Comparison of ENCODE assay signal across 12 cellular contexts in the genomic region with DNA sequence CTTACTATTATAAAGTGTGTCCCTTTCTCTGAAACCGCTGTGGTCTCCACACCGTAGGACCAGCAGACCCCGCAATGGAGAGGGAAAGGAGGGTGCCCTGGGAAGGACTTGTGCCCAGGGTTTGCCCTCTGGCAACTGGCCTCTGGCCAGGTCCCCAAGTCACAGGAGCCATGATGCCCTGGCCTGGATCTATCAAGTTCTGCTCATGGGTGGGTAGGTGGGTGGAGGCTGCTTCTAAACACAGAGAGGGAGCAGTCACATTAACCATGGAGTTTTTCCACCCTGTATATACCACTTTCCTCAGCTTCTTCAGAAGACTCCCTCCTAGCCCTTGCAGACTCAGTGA. TPM values are rescaled to one million over a fixed set of nuclear protein-coding genes. Genes with fewer than 3 reads are reported as not detected.
A peak's percentile ranks its signal among the peaks of the same experiment; 100 is the strongest.
DNase-seq lines count a peak whose midpoint lies in the region; ATAC-seq, FAIRE-seq and TF ChIP-seq lines count a peak whose summit lies in the region.
"Had no signal": no experiment of that assay in that cellular context is flagged by ENCODE, and none has a peak within 500 bp of the region (broad histone marks: within the 10 kb centered on the region; RNA-seq: fewer than 3 reads in every experiment).

No MANE protein-coding gene starts in this region.

- H3K79me2 ChIP-seq in GM12878 (ENCODE audit: control insufficient read depth, insufficient read depth, low read length), result no peaks in the 10 kb centered on the region

- no peak for ATAC-seq in CD8-positive, alpha-beta T cell
- ATAC-seq in GM12878 (no peak), body of pancreas (no peak)

- no peak for TF ChIP-seq CTCF in CD8-positive, alpha-beta T cell (IDR thresholded peaks at IDR 0.05)
- TF ChIP-seq CTCF in HFFc6 (IDR thresholded peaks at IDR 0.05), result no peak
- TF ChIP-seq CTCF in GM12878 (IDR thresholded peaks at IDR 0.05 in 2 of 3, conservative IDR thresholded peaks at IDR 0.05 in 1 of 3; ENCODE audit: control insufficient read depth in 2 of 3, extremely low read depth in 1 of 3, insufficient read depth in 1 of 3, low read depth in 3 of 3, low read length in 3 of 3), result no peak
- no peak for TF ChIP-seq CTCF in nephron progenitor cell (IDR thresholded peaks at IDR 0.05)
- no peak for TF ChIP-seq CTCF in testis (IDR thresholded peaks at IDR 0.05)
- TF ChIP-seq CTCF in body of pancreas (IDR thresholded peaks at IDR 0.05), result no peak

- peaks cover 15% of the 10 kb centered on the region for H3K4me1 ChIP-seq in CD8-positive, alpha-beta T cell (ENCODE audit: insufficient read depth, low read length)
- peaks cover 1% of the 10 kb centered on the region for H3K4me1 ChIP-seq in GM12878 (ENCODE audit: control insufficient read depth, insufficient read depth, low read length)
- no peaks in the 10 kb centered on the region for H3K4me1 ChIP-seq in testis
- peaks cover 21% of the 10 kb centered on the region for H3K4me1 ChIP-seq in body of pancreas

- H3K27me3 Mint-ChIP-seq in CD8-positive, alpha-beta T cell (ENCODE audit: low read depth), result peaks cover 5% of the 10 kb centered on the region
- H3K27me3 Mint-ChIP-seq in HFFc6 (ENCODE audit: insufficient read depth) (peaks cover 14% of the 10 kb centered on the region), nephron progenitor cell (ENCODE audit: low read depth, poor library complexity) (peaks cover 95% of the 10 kb centered on the region)

- H3K27ac Mint-ChIP-seq in CD8-positive, alpha-beta T cell, result no peak overlapping the region
- H3K27ac Mint-ChIP-seq in HFFc6 (no peak overlapping the region), nephron progenitor cell (no peak overlapping the region)

- DNase-seq in CD8-positive, alpha-beta T cell, result no peak
- no peak for DNase-seq in HFFc6
- no peak for DNase-seq in GM12878 (ENCODE audit: low read depth, low spot score)
- no peak for DNase-seq in nephron progenitor cell
- no peak for DNase-seq in testis
- no peak for DNase-seq in SHP77 (lab: John Stamatoyannopoulos, UW)
- no peak for DNase-seq in occipital lobe (lab: John Stamatoyannopoulos, UW)
- DNase-seq in body of pancreas, result no peak
- DNase-seq: brain microvascular endothelial cell had no signal

- no peak overlapping the region for H2AFZ ChIP-seq in GM12878 (ENCODE audit: control insufficient read depth, low read depth, low read length)

- H3K4me2 ChIP-seq in GM12878 (ENCODE audit: control insufficient read depth, insufficient read depth), result peak overlapping the region; percentile 89; the same call in 1 of the 2 replicates

- H3K9me3 Mint-ChIP-seq in CD8-positive, alpha-beta T cell, result no peaks in the 10 kb centered on the region
- H3K9me3 Mint-ChIP-seq in HFFc6 (no peaks in the 10 kb centered on the region), nephron progenitor cell (no peaks in the 10 kb centered on the region)

- BruUV-seq in GM12878 (replicated peaks; lab: Mats Ljungman, UMichigan), result no TSS peak

- H3K9me3 ChIP-seq in CD8-positive, alpha-beta T cell (ENCODE audit: low read length), result no peaks in the 10 kb centered on the region
- no peaks in the 10 kb centered on the region for H3K9me3 ChIP-seq in GM12878 (replicated peaks; ENCODE audit: control insufficient read depth, insufficient read depth, low read length)
- H3K9me3 ChIP-seq in testis, result no peaks in the 10 kb centered on the region
- H3K9me3 ChIP-seq in body of pancreas, result no peaks in the 10 kb centered on the region
- H3K9me3 ChIP-seq: ovary had no signal

- no peak overlapping the region for H3K27ac ChIP-seq in CD8-positive, alpha-beta T cell (ENCODE audit: low read depth, low read length)
- H3K27ac ChIP-seq in GM12878 (ENCODE audit: control insufficient read depth, insufficient read depth), result no peak overlapping the region
- no peak overlapping the region for H3K27ac ChIP-seq in testis
- no peak overlapping the region for H3K27ac ChIP-seq in body of pancreas
- H3K27ac ChIP-seq: brain microvascular endothelial cell, ovary had no signal

- no peaks in the 10 kb centered on the region for H3K27me3 ChIP-seq in CD8-positive, alpha-beta T cell (ENCODE audit: insufficient read depth, low read length)
- H3K27me3 ChIP-seq in GM12878 (replicated peaks in 1 of 2; ENCODE audit: control insufficient read depth in 2 of 2, insufficient read depth in 2 of 2, low read length in 1 of 2) (no peaks in the 10 kb centered on the region; a peak in 2 of 4 replicates), testis (no peaks in the 10 kb centered on the region), body of pancreas (no peaks in the 10 kb centered on the region)
- H3K27me3 ChIP-seq: ovary had no signal

- H3K4me3 ChIP-seq in CD8-positive, alpha-beta T cell (ENCODE audit: low read depth, low read length), result peak overlapping the region; percentile 45
- peak overlapping the region; percentile 61; the same call in 1 of the 2 replicates for H3K4me3 ChIP-seq in GM12878
- no peak overlapping the region for H3K4me3 ChIP-seq in testis
- no peak overlapping the region for H3K4me3 ChIP-seq in body of pancreas

- SMC1A ChIA-PET in GM12878 (lab: Charles Lee; ENCODE audit: uncharacterized antibody, unreplicated experiment), result no interaction called here

- no peaks in the 10 kb centered on the region for H4K20me1 ChIP-seq in GM12878 (ENCODE audit: control insufficient read depth, insufficient read depth)

- no peak for FAIRE-seq in GM12878 (lab: Jason Lieb, UNC)

- H3K36me3 Mint-ChIP-seq in CD8-positive, alpha-beta T cell, result no peaks in the 10 kb centered on the region
- H3K36me3 Mint-ChIP-seq in HFFc6 (ENCODE audit: low read depth) (no peaks in the 10 kb centered on the region), nephron progenitor cell (ENCODE audit: low read depth) (no peaks in the 10 kb centered on the region)

- no peak for TF ChIP-seq EP300 in GM12878 (IDR thresholded peaks at IDR 0.05; ENCODE audit: borderline replicate concordance in 1 of 2, control insufficient read depth in 1 of 2, low read depth in 2 of 2, low read length in 2 of 2)

- H3K4me1 Mint-ChIP-seq in CD8-positive, alpha-beta T cell (ENCODE audit: low read depth), result peaks cover 9% of the 10 kb centered on the region
- H3K4me1 Mint-ChIP-seq in HFFc6 (ENCODE audit: low read depth) (peaks cover 3% of the 10 kb centered on the region), nephron progenitor cell (no peaks in the 10 kb centered on the region)

- peak overlapping the region; percentile 76 for H3K4me3 Mint-ChIP-seq in CD8-positive, alpha-beta T cell
- H3K4me3 Mint-ChIP-seq in HFFc6 (peak overlapping the region; percentile 45; the same call in 1 of the 2 replicates), nephron progenitor cell (peak overlapping the region; percentile 45)

- intact Hi-C loops in CD8-positive, alpha-beta T cell (cut with DNase I, micrococcal nuclease), result no loop called here
- intact Hi-C loops in GM12878 (cut with micrococcal nuclease; ENCODE audit: unreplicated experiment) (no loop called here), testis (cut with DNase I; ENCODE audit: low total_unique reads) (no loop called here), body of pancreas (cut with DNase I) (no loop called here)

- no peak for TF ChIP-seq POLR2A in GM12878 (IDR thresholded peaks at IDR 0.05; ENCODE audit: low read depth, low read length)
- no peak for TF ChIP-seq POLR2A in testis (IDR thresholded peaks at IDR 0.05)
- TF ChIP-seq POLR2A in body of pancreas (IDR thresholded peaks at IDR 0.05), result no peak

- in situ Hi-C loops in GM12878 (cut with MboI), result no loop called here

- no peak for TF ChIP-seq RAD21 in GM12878 (IDR thresholded peaks at IDR 0.05; ENCODE audit: insufficient read depth, low read depth, low read length)

- H3K36me3 ChIP-seq in CD8-positive, alpha-beta T cell (ENCODE audit: insufficient read depth, low read length), result no peaks in the 10 kb centered on the region
- H3K36me3 ChIP-seq in GM12878 (ENCODE audit: control insufficient read depth in 2 of 2, insufficient read depth in 2 of 2, low read length in 1 of 2) (no peaks in the 10 kb centered on the region), testis (ENCODE audit: low read depth, missing control alignments) (no peaks in the 10 kb centered on the region), body of pancreas (replicated peaks in 1 of 2; ENCODE audit: insufficient read depth in 1 of 2, low read depth in 2 of 2) (no peaks in the 10 kb centered on the region)
- H3K36me3 ChIP-seq: brain microvascular endothelial cell, ovary had no signal

- no peak overlapping the region for H3K9ac ChIP-seq in GM12878 (ENCODE audit: control insufficient read depth, insufficient read depth, low read length)

- POLR2A ChIA-PET in CD8-positive, alpha-beta T cell (lab: Charles Lee), result no interaction called here
- POLR2A ChIA-PET in GM12878 (lab: Charles Lee), result no interaction called here

- RAD21 ChIA-PET in GM12878 (lab: Charles Lee; ENCODE audit: unreplicated experiment), result no interaction called here

- CTCF ChIA-PET in CD8-positive, alpha-beta T cell (lab: Charles Lee), result interaction anchor here (9.5 to 12.9 kb wide), 3 partner anchors 20 to 52 kb away, joined by 143 to 263 read pairs (median 205); partner anchors contain the start of genes PNMT, STARD3 and TCAP
- CTCF ChIA-PET in GM12878 (lab: Yijun Ruan, JAX), result interaction anchor here (1.4 to 8.9 kb wide), 3 partner anchors 18 to 35 kb away, joined by 3 to 225 read pairs (median 4); partner anchors contain the start of gene STARD3

- WGBS in GM12878 (ENCODE audit: insufficient coverage, insufficient replicate concordance, low lambda C conversion rate, missing lambda C conversion rate), result 95% methylated on average over 3 of the region's 3 CpGs
- 78 to 87% methylated on average over 3 of the region's 3 CpGs for WGBS in testis, 2 donors
- 76 to 77% methylated on average over 2 to 3 of the region's 3 CpGs for WGBS in body of pancreas, 2 donors

RNA-seq across cellular contexts. Expression of gene NEUROD2, which starts 9.4 kb away (rescaled TPM):
- total RNA-seq in CD8-positive, alpha-beta T cell, result not detected
- total RNA-seq in HFFc6 (2021; fragmentation: NEBNext Ultra II Directional; extraction: Animal tissue kit (Norgen Biotek cat#: 25700)), result not detected
- total RNA-seq in GM12878 (2013; cell fraction: nucleolus; rRNA removed), result not detected in 2 replicates
- not detected in 2 replicates for total RNA-seq in GM12878 (2014; rRNA removed)
- total RNA-seq in GM12878 (2014; rRNA removed; fragmentation: Illumina TruSeq; extraction: Trizol), result not detected in 2 replicates
- total RNA-seq in GM12878 (2021), result not detected in 2 replicates
- polyA plus RNA-seq in GM12878 (2011; ENCODE audit: low read depth), result not detected
- polyA plus RNA-seq in GM12878 (2011; rRNA removed), result not detected in 2 replicates
- not detected in 2 replicates for polyA plus RNA-seq in GM12878 (2011; cell fraction: cytosol; rRNA removed)
- polyA plus RNA-seq in GM12878 (2011; cell fraction: nucleus; rRNA removed), result not detected in 2 replicates
- polyA plus RNA-seq in GM12878 (2012), result 0.03 and 0.06 TPM in 2 replicates
- not detected in 2 replicates for polyA plus RNA-seq in GM12878 (2014; fragmentation: Illumina TruSeq; extraction: Trizol)
- polyA plus RNA-seq in GM12878 (2014; fragmentation: Nextera tagmentation; extraction: Ambion mirVana), result not detected
- not detected in 2 replicates for polyA plus RNA-seq in GM12878 (2014; rRNA removed)
- polyA plus RNA-seq in GM12878 (2016; fragmentation: Nextera tagmentation; extraction: Ambion mirVana), result not detected
- not detected in 2 replicates for polyA minus RNA-seq in GM12878 (2011; rRNA and poly(A)+ RNA removed)
- polyA minus RNA-seq in GM12878 (2011; cell fraction: cytosol; rRNA and poly(A)+ RNA removed), result not detected in 2 replicates
- not detected in 2 replicates for polyA minus RNA-seq in GM12878 (2011; cell fraction: nucleus; rRNA and poly(A)+ RNA removed)
- under 1 TPM in 1 of 2 donors, not detected in 1; 0.19 TPM for total RNA-seq in testis
- not detected for polyA plus RNA-seq in testis (ENCODE audit: insufficient read depth, low read depth, low replicate concordance)
- total RNA-seq in occipital lobe, result 70.3 TPM
- not detected for total RNA-seq in body of pancreas
- total RNA-seq: glomerular endothelial cell, NCI-H460, ovary had no signal
- polyA plus RNA-seq: ovary had no signal

RNA-seq across cellular contexts. Expression of gene PPP1R1B, which starts 9.7 kb away (rescaled TPM):
- total RNA-seq in CD8-positive, alpha-beta T cell, result not detected
- not detected for total RNA-seq in HFFc6 (2021; fragmentation: NEBNext Ultra II Directional; extraction: Animal tissue kit (Norgen Biotek cat#: 25700))
- total RNA-seq in GM12878 (2013; cell fraction: nucleolus; rRNA removed), result not detected in 2 replicates
- total RNA-seq in GM12878 (2014; rRNA removed) (not detected in 2 replicates), GM12878 (2014; rRNA removed; fragmentation: Illumina TruSeq; extraction: Trizol) (not detected in 2 replicates), GM12878 (2021) (not detected in 2 replicates), testis (10 to 100 TPM; 22.4 to 24.3 TPM), occipital lobe (8.1 TPM), body of pancreas (10 to 100 TPM; 38.4 to 75.8 TPM)
- not detected for polyA plus RNA-seq in GM12878 (2011; ENCODE audit: low read depth)
- polyA plus RNA-seq in GM12878 (2011; rRNA removed) (0.08 and 0.10 TPM in 2 replicates), GM12878 (2014; fragmentation: Illumina TruSeq; extraction: Trizol) (not detected in 2 replicates), GM12878 (2014; fragmentation: Nextera tagmentation; extraction: Ambion mirVana) (not detected), GM12878 (2014; rRNA removed) (not detected in 2 replicates), GM12878 (2016; fragmentation: Nextera tagmentation; extraction: Ambion mirVana) (not detected), testis (ENCODE audit: insufficient read depth, low read depth, low replicate concordance) (63.1 TPM)
- 0.15 and 0.24 TPM in 2 replicates for polyA plus RNA-seq in GM12878 (2011; cell fraction: cytosol; rRNA removed)
- polyA plus RNA-seq in GM12878 (2011; cell fraction: nucleus; rRNA removed), result 0.10 TPM in 1 of 2 replicates, not detected in the other
- polyA plus RNA-seq in GM12878 (2012), result not detected in 2 replicates
- polyA minus RNA-seq in GM12878 (2011; rRNA and poly(A)+ RNA removed), result not detected in 2 replicates
- not detected in 2 replicates for polyA minus RNA-seq in GM12878 (2011; cell fraction: cytosol; rRNA and poly(A)+ RNA removed)
- polyA minus RNA-seq in GM12878 (2011; cell fraction: nucleus; rRNA and poly(A)+ RNA removed), result not detected in 2 replicates
- total RNA-seq: glomerular endothelial cell had no signal

RNA-seq across cellular contexts. Expression of gene STARD3, which starts 19.9 kb away (rescaled TPM):
- 100 to 1,000 TPM; 102 to 118 TPM for total RNA-seq in CD8-positive, alpha-beta T cell
- 10 to 100 TPM; 44.0 to 52.3 (median 46.3) TPM for total RNA-seq in HFFc6 (2021; fragmentation: NEBNext Ultra II Directional; extraction: Animal tissue kit (Norgen Biotek cat#: 25700))
- 48.2 and 60.1 TPM in 2 replicates for total RNA-seq in GM12878 (2013; cell fraction: nucleolus; rRNA removed)
- total RNA-seq in GM12878 (2014; rRNA removed) (16.4 and 21.5 TPM in 2 replicates), GM12878 (2014; rRNA removed; fragmentation: Illumina TruSeq; extraction: Trizol) (14.3 and 15.8 TPM in 2 replicates), GM12878 (2021) (46.3 and 48.2 TPM in 2 replicates), testis (100 to 1,000 TPM; 265 to 352 TPM), occipital lobe (16.2 TPM), body of pancreas (10 to 100 TPM; 30.1 to 63.9 TPM)
- polyA plus RNA-seq in GM12878 (2011; ENCODE audit: low read depth), result 19.2 TPM
- polyA plus RNA-seq in GM12878 (2011; rRNA removed) (34.0 and 57.7 TPM in 2 replicates), GM12878 (2014; fragmentation: Illumina TruSeq; extraction: Trizol) (17.7 and 24.8 TPM in 2 replicates), GM12878 (2014; fragmentation: Nextera tagmentation; extraction: Ambion mirVana) (1 to 10 TPM in 1 of 2 experiments, under 1 TPM in 1; 0.08 to 1.4 TPM), GM12878 (2014; rRNA removed) (41.0 and 62.7 TPM in 2 replicates), GM12878 (2016; fragmentation: Nextera tagmentation; extraction: Ambion mirVana) (10 to 100 TPM; 30.2 to 38.8 TPM), testis (ENCODE audit: insufficient read depth, low read depth, low replicate concordance) (102 TPM)
- 65.6 and 91.8 TPM in 2 replicates for polyA plus RNA-seq in GM12878 (2011; cell fraction: cytosol; rRNA removed)
- polyA plus RNA-seq in GM12878 (2011; cell fraction: nucleus; rRNA removed), result 250 and 312 TPM in 2 replicates
- polyA plus RNA-seq in GM12878 (2012), result 37.5 and 41.9 TPM in 2 replicates
- polyA minus RNA-seq in GM12878 (2011; rRNA and poly(A)+ RNA removed), result 72.9 and 96.0 TPM in 2 replicates
- 24.6 and 26.1 TPM in 2 replicates for polyA minus RNA-seq in GM12878 (2011; cell fraction: cytosol; rRNA and poly(A)+ RNA removed)
- polyA minus RNA-seq in GM12878 (2011; cell fraction: nucleus; rRNA and poly(A)+ RNA removed), result 58.8 and 76.0 TPM in 2 replicates

RNA-seq across cellular contexts. Expression of gene TCAP, which starts 48.1 kb away (rescaled TPM):
- total RNA-seq in CD8-positive, alpha-beta T cell, result 1 to 10 TPM; 4.2 to 5.2 TPM
- total RNA-seq in HFFc6 (2021; fragmentation: NEBNext Ultra II Directional; extraction: Animal tissue kit (Norgen Biotek cat#: 25700)), result under 1 TPM; 0.09 to 0.51 (median 0.14) TPM
- total RNA-seq in GM12878 (2013; cell fraction: nucleolus; rRNA removed), result 1.4 and 2.3 TPM in 2 replicates
- total RNA-seq in GM12878 (2014; rRNA removed), result 0.17 and 0.33 TPM in 2 replicates
- 0.32 and 0.36 TPM in 2 replicates for total RNA-seq in GM12878 (2014; rRNA removed; fragmentation: Illumina TruSeq; extraction: Trizol)
- 0.69 and 0.95 TPM in 2 replicates for total RNA-seq in GM12878 (2021)
- 0.18 TPM for polyA plus RNA-seq in GM12878 (2011; ENCODE audit: low read depth)
- 0.39 and 0.40 TPM in 2 replicates for polyA plus RNA-seq in GM12878 (2011; rRNA removed)
- polyA plus RNA-seq in GM12878 (2011; cell fraction: cytosol; rRNA removed), result 0.25 and 0.33 TPM in 2 replicates
- 6.5 and 7.0 TPM in 2 replicates for polyA plus RNA-seq in GM12878 (2011; cell fraction: nucleus; rRNA removed)
- 0.45 and 0.47 TPM in 2 replicates for polyA plus RNA-seq in GM12878 (2012)
- polyA plus RNA-seq in GM12878 (2014; fragmentation: Illumina TruSeq; extraction: Trizol), result 0.25 TPM in 1 of 2 replicates, not detected in the other
- not detected for polyA plus RNA-seq in GM12878 (2014; fragmentation: Nextera tagmentation; extraction: Ambion mirVana)
- 0.76 and 1.0 TPM in 2 replicates for polyA plus RNA-seq in GM12878 (2014; rRNA removed)
- under 1 TPM in 1 of 2 experiments, not detected in 1; 0.18 TPM for polyA plus RNA-seq in GM12878 (2016; fragmentation: Nextera tagmentation; extraction: Ambion mirVana)
- 0.51 and 1.8 TPM in 2 replicates for polyA minus RNA-seq in GM12878 (2011; rRNA and poly(A)+ RNA removed)
- not detected in 2 replicates for polyA minus RNA-seq in GM12878 (2011; cell fraction: cytosol; rRNA and poly(A)+ RNA removed)
- 2.1 and 3.7 TPM in 2 replicates for polyA minus RNA-seq in GM12878 (2011; cell fraction: nucleus; rRNA and poly(A)+ RNA removed)
- total RNA-seq in testis, result 1 to 10 TPM; 3.0 to 6.0 TPM
- 49.8 TPM for polyA plus RNA-seq in testis (ENCODE audit: insufficient read depth, low read depth, low replicate concordance)
- total RNA-seq in occipital lobe, result 0.47 TPM
- total RNA-seq in body of pancreas, result under 1 TPM in 1 of 2 donors, not detected in 1; 0.26 TPM

RNA-seq across cellular contexts. Expression of gene PNMT, which starts 51.2 kb away (rescaled TPM):
- total RNA-seq in CD8-positive, alpha-beta T cell, result under 1 TPM in 1 of 2 experiments, not detected in 1; 0.43 TPM
- under 1 TPM in 1 of 6 experiments, not detected in 5; 0.26 TPM for total RNA-seq in HFFc6 (2021; fragmentation: NEBNext Ultra II Directional; extraction: Animal tissue kit (Norgen Biotek cat#: 25700))
- not detected in 2 replicates for total RNA-seq in GM12878 (2013; cell fraction: nucleolus; rRNA removed)
- total RNA-seq in GM12878 (2014; rRNA removed), result not detected in 2 replicates
- not detected in 2 replicates for total RNA-seq in GM12878 (2014; rRNA removed; fragmentation: Illumina TruSeq; extraction: Trizol)
- total RNA-seq in GM12878 (2021), result not detected in 2 replicates
- not detected for polyA plus RNA-seq in GM12878 (2011; ENCODE audit: low read depth)
- not detected in 2 replicates for polyA plus RNA-seq in GM12878 (2011; rRNA removed)
- polyA plus RNA-seq in GM12878 (2011; cell fraction: cytosol; rRNA removed), result not detected in 2 replicates
- 0.12 TPM in 1 of 2 replicates, not detected in the other for polyA plus RNA-seq in GM12878 (2011; cell fraction: nucleus; rRNA removed)
- not detected in 2 replicates for polyA plus RNA-seq in GM12878 (2012)
- polyA plus RNA-seq in GM12878 (2014; fragmentation: Illumina TruSeq; extraction: Trizol), result not detected in 2 replicates
- polyA plus RNA-seq in GM12878 (2014; fragmentation: Nextera tagmentation; extraction: Ambion mirVana), result not detected
- polyA plus RNA-seq in GM12878 (2014; rRNA removed), result 0.24 TPM in 1 of 2 replicates, not detected in the other
- not detected for polyA plus RNA-seq in GM12878 (2016; fragmentation: Nextera tagmentation; extraction: Ambion mirVana)
- not detected in 2 replicates for polyA minus RNA-seq in GM12878 (2011; rRNA and poly(A)+ RNA removed)
- not detected in 2 replicates for polyA minus RNA-seq in GM12878 (2011; cell fraction: cytosol; rRNA and poly(A)+ RNA removed)
- polyA minus RNA-seq in GM12878 (2011; cell fraction: nucleus; rRNA and poly(A)+ RNA removed), result not detected in 2 replicates
- total RNA-seq in testis, result 1 to 10 TPM; 2.6 to 2.7 TPM
- polyA plus RNA-seq in testis (ENCODE audit: insufficient read depth, low read depth, low replicate concordance), result 2.9 TPM
- 2.2 TPM for total RNA-seq in occipital lobe
- 1 to 10 TPM; 1.3 to 2.6 TPM for total RNA-seq in body of pancreas
- total RNA-seq: glomerular endothelial cell, NCI-H460 had no signal

Comparison
In these comparisons a context has a peak if more than half of its experiments do, and no peak if none do; other contexts are left out.
1. H3K4me3 ChIP-seq: peak in CD8-positive, alpha-beta T cell (single experiment) and GM12878 (single experiment); none in testis (0 of 2) and body of pancreas (0 of 2).
2. RNA of gene NEUROD2, which starts 9.4 kb away (total RNA-seq): 70.3 TPM in occipital lobe (single experiment); 0.19 TPM in testis, not detected in CD8-positive, alpha-beta T cell, not detected in HFFc6, not detected in GM12878 and not detected in body of pancreas; every median in the first group is over 10 times any median in the second.
3. Peak in every context shown above with its lines, with median percentiles within 50 percentile points of each other: H3K4me3 Mint-ChIP-seq.